ENCODE assay signal across 8 cellular contexts in the genomic region with DNA sequence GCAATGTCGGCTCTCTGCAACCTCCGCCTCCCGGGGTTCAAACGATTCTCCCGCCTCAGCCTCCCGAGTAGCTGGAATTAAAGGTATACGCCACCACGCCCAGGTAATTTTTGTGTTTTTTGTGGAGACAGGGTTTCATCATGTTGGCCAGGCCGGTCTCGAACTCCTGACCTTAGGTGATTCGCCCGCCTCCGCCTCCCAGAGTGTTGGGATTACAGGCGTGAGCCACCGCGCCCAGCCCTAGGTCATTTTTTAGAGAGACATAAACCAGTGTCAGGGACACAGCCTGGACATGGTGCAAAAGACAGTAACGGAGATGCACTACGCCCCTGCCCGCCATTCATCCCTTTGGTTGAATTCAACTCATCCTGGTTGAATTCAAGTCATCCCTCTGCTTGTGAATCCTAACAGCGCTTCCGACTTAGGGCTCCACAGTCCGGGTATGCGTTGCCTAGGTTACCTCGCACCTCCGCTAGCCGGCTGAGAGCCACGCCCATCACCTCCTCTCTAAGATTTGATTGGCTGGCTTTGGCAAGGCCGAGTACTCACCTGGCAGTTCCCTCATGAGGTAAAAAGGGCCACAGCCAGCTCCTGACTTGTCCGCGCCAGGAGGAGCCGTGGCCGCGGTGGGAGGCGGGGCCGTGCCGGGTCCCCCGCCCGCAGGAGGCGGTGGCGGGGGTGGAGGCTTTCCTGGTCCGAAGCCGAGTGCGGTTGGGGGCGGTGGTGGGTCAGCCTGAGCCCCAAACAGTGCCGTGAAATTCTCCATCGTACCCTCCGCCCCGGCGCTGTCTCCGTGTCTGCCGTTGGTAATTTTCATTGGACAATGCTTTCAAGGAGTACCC. TPM values are rescaled to one million over a fixed set of nuclear protein-coding genes. Genes with fewer than 3 reads are reported as not detected.
DNase-seq lines count a peak whose midpoint lies in the region; ATAC-seq and TF ChIP-seq lines count a peak whose summit lies in the region.

MED19 (minus strand) TSS at position 802 of the 842 bp plus-strand sequence; CDS start at position 766, 36 bp downstream.

- H3K9ac ChIP-seq in rectal smooth muscle tissue (ENCODE audit: low read length), result peak within 1 kb of the TSS; percentile 77

- no peaks in the 10 kb centered on the region for H3K27me3 Mint-ChIP-seq in T-cell

- H3K36me3 Mint-ChIP-seq in T-cell, result peaks cover 11% of the 10 kb centered on the region

- peaks cover 47 to 50% (median 49%) of the 10 kb centered on the region in 3 donors for H3K4me1 Mint-ChIP-seq in T-cell

- peak within 1 kb of the TSS; percentile 89 to 97 (median 95) for H3K4me3 Mint-ChIP-seq in T-cell

- peak within 1 kb of the TSS; percentile 98 for H3K4me3 ChIP-seq in GM12865 (ENCODE audit: low read depth, low read length)
- peak within 1 kb of the TSS; percentile 78 to 92 for H3K4me3 ChIP-seq in right atrium auricular region
- peak within 1 kb of the TSS; percentile 93 for H3K4me3 ChIP-seq in rectal smooth muscle tissue (ENCODE audit: low read length)

- POLR2A ChIA-PET in T-cell (lab: Charles Lee), result interaction anchor here (0.6 to 1.0 kb wide), 9 partner anchors 12 to 808 kb away, joined by 3 to 9 read pairs (median 4); partner anchors contain the start of gene SELENOH (in 2 of the 2)

- H3K27ac Mint-ChIP-seq in T-cell, result peak within 1 kb of the TSS; percentile 89 to 90

- peak; percentile 47 for ATAC-seq in HG02759 (IDR thresholded peaks at IDR 0.05; ENCODE audit: unreplicated experiment)
- ATAC-seq in T-cell (replicated peaks in 1 of 4), result peak; percentile 39 to 52 (median 42)

- H3K4me1 ChIP-seq in right atrium auricular region (peaks cover 0 to 33% of the 10 kb centered on the region in 2 donors), rectal smooth muscle tissue (ENCODE audit: control insufficient read depth, insufficient read depth, low read length) (peaks cover 18% of the 10 kb centered on the region)

- no peaks in the 10 kb centered on the region for H3K9me3 Mint-ChIP-seq in T-cell

- CTCF ChIA-PET in T-cell (lab: Charles Lee), result interaction anchor here in 1 of 2 donors (0.6 to 2.9 kb wide), 10 partner anchors 33 to 1920 kb away, joined by 4 to 29 read pairs (median 4); partner anchors contain the start of gene OSBP

- H3K9me3 ChIP-seq in right atrium auricular region, result no peaks in the 10 kb centered on the region

- no peak for TF ChIP-seq CTCF in GM12865 (IDR thresholded peaks at IDR 0.05; ENCODE audit: insufficient read depth, low read depth, low read length, missing control alignments)
- TF ChIP-seq CTCF in right atrium auricular region (IDR thresholded peaks at IDR 0.05), result no peak

- H3K36me3 ChIP-seq in right atrium auricular region (no peaks in the 10 kb centered on the region), rectal smooth muscle tissue (ENCODE audit: control insufficient read depth, insufficient read depth, low read length) (no peaks in the 10 kb centered on the region)

- peak within 1 kb of the TSS; percentile 86 to 88 for H3K27ac ChIP-seq in right atrium auricular region
- peak within 1 kb of the TSS; percentile 86 for H3K27ac ChIP-seq in rectal smooth muscle tissue (ENCODE audit: low read depth, low read length)

- H3K27me3 ChIP-seq in right atrium auricular region, result no peaks in the 10 kb centered on the region
- no peaks in the 10 kb centered on the region for H3K27me3 ChIP-seq in rectal smooth muscle tissue (ENCODE audit: control insufficient read depth, insufficient read depth, low read length)

- peak; percentile 90 for DNase-seq in GM12865 (ENCODE audit: low read depth)
- peak; percentile 82 for DNase-seq in NCI-H128 (lab: John Stamatoyannopoulos, UW; ENCODE audit: unreplicated experiment)
- DNase-seq in T-cell, result peak; percentile 54 to 82 (median 65)
- peak; percentile 78 for DNase-seq in amniotic epithelial cell (ENCODE audit: low read depth)
- peak; percentile 63 for DNase-seq in right atrium auricular region (ENCODE audit: low spot score)
- no peak for DNase-seq in AG20443 (ENCODE audit: low spot score)

RNA-seq across cellular contexts. Expression of gene MED19, which starts in this region (rescaled TPM):
- total RNA-seq in T-cell (10 to 100 TPM; 11.4 to 14.8 (median 12.7) TPM), right atrium auricular region (10 to 100 TPM; 15.4 to 17.5 TPM)
